ENCODE assay signal across 1 cellular context in the genomic region with DNA sequence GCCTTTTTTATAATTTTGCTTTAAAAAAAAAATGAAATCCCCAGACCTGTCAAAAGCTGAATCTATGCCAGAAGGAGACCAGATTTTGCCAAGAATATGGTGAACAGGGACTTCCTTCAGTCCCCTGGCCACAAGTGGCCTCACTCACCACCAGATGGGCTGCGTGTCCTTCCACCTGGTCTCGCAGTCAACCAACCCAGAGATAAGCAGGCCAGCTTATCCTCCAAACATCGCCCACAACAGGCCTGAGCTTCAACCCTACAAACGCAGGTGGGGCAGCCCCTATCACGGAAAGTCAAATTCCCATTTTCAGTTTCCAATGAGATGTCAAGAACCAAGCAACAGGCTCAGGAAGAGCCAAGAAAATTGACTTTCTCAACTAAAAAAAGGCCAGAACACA.
A peak's percentile ranks its signal among the peaks of the same experiment; 100 is the strongest.
TF ChIP-seq lines count a peak whose summit lies in the region.

No MANE protein-coding gene starts in this region.

TF ChIP-seq in HepG2, 621 proteins besides CTCF, POLR2A, EP300 and RAD21:
- TF ChIP-seq STAG1 (CRISPR knock-in tag; IDR thresholded peaks at IDR 0.05): 0 out of 2 replicates have a peak, but pooled peaks have one; percentile 10
- TF ChIP-seq, protein P1, sequence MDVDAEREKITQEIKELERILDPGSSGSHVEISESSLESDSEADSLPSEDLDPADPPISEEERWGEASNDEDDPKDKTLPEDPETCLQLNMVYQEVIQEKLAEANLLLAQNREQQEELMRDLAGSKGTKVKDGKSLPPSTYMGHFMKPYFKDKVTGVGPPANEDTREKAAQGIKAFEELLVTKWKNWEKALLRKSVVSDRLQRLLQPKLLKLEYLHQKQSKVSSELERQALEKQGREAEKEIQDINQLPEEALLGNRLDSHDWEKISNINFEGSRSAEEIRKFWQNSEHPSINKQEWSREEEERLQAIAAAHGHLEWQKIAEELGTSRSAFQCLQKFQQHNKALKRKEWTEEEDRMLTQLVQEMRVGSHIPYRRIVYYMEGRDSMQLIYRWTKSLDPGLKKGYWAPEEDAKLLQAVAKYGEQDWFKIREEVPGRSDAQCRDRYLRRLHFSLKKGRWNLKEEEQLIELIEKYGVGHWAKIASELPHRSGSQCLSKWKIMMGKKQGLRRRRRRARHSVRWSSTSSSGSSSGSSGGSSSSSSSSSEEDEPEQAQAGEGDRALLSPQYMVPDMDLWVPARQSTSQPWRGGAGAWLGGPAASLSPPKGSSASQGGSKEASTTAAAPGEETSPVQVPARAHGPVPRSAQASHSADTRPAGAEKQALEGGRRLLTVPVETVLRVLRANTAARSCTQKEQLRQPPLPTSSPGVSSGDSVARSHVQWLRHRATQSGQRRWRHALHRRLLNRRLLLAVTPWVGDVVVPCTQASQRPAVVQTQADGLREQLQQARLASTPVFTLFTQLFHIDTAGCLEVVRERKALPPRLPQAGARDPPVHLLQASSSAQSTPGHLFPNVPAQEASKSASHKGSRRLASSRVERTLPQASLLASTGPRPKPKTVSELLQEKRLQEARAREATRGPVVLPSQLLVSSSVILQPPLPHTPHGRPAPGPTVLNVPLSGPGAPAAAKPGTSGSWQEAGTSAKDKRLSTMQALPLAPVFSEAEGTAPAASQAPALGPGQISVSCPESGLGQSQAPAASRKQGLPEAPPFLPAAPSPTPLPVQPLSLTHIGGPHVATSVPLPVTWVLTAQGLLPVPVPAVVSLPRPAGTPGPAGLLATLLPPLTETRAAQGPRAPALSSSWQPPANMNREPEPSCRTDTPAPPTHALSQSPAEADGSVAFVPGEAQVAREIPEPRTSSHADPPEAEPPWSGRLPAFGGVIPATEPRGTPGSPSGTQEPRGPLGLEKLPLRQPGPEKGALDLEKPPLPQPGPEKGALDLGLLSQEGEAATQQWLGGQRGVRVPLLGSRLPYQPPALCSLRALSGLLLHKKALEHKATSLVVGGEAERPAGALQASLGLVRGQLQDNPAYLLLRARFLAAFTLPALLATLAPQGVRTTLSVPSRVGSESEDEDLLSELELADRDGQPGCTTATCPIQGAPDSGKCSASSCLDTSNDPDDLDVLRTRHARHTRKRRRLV (CRISPR knock-in tag; IDR thresholded peaks at IDR 0.05): no peak
TF ChIP-seq in HepG2: peak in this region for 1.
